8 cellular contexts compared by ENCODE assay signal in the genomic region with DNA sequence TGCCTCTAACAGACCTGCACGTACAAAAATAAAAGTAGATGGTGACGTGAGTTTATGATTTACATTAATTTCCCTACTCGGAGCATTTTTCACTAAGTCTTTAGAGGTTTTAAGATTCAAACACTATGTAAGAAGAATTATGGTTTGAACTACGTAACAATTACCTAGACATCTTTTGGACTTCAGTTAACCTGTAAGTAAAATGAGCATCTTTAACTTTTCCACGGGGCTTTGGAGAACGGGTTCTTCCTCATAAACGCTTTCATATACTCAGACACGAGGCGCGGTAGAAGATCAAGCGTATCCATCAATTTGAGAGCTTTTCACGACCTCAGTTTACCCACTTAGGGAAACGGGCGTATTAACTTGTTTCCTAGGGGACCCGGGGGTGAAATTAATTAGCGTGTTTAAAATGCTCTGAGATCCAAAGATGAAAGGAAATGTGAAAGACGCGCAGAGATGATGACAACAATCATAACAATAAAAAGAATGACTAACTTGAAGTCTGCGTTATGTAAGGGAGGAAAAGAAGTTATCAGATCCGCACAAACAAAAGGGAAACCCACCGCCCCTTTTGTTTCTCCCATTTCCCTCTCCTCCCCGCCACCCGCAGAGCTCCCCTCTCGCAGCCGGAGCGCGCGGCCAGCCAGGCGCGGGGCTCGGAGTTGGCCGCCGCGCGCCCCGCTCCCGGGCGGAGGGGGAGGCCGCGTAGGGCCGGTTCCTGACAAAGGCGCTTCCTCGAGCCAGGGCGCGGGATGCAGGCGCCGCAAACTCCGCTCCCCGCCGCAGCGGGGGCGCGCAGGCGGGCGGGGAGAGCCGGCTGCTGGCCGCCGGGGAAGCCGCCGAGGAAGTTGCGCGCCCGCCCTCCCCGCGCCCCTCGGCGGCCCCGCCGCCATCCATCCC. TPM values are rescaled to one million over a fixed set of nuclear protein-coding genes. Genes with fewer than 3 reads are reported as not detected.
DNase-seq lines count a peak whose midpoint lies in the region; ATAC-seq, FAIRE-seq and TF ChIP-seq lines count a peak whose summit lies in the region.

No MANE protein-coding gene starts in this region.

- H3F3A ChIP-seq in SU-DHL-6 (ENCODE audit: insufficient read depth), result peaks cover 40% of the 10 kb centered on the region

- H2AFZ ChIP-seq in SU-DHL-6 (ENCODE audit: low read depth, low read length, severe bottlenecking) (no peak overlapping the region), keratinocyte (ENCODE audit: control insufficient read depth, low read length) (peak overlapping the region; percentile 8)

- no peaks in the 10 kb centered on the region for H3K9me3 Mint-ChIP-seq in IgD-negative memory B cell

- ATAC-seq in GM21529 (IDR thresholded peaks at IDR 0.05; ENCODE audit: unreplicated experiment) (peak; percentile 19), GM18520 (IDR thresholded peaks at IDR 0.05; ENCODE audit: unreplicated experiment) (no peak)

- TF ChIP-seq CTCF in SU-DHL-6 (IDR thresholded peaks at IDR 0.05; ENCODE audit: insufficient read depth, low read length, poor library complexity, severe bottlenecking) (no peak), cardiac fibroblast (IDR thresholded peaks at IDR 0.05; ENCODE audit: low read depth, low read length) (no peak), keratinocyte (optimal IDR thresholded peaks at IDR 0.05 in 1 of 3, IDR thresholded peaks at IDR 0.05 in 1 of 3, conservative IDR thresholded peaks at IDR 0.05 in 1 of 3; ENCODE audit: extremely low read depth in 1 of 3, insufficient read depth in 2 of 3, low read length in 3 of 3) (no peak)

- H3K4me1 ChIP-seq in keratinocyte (ENCODE audit: control insufficient read depth, extremely low read depth, insufficient read depth, low read length), result peaks cover 14% of the 10 kb centered on the region

- no peaks in the 10 kb centered on the region for H3K27me3 Mint-ChIP-seq in IgD-negative memory B cell

- H3K4me3 Mint-ChIP-seq in IgD-negative memory B cell, result peak overlapping the region; percentile 91 to 99 (median 98)

- peak overlapping the region; percentile 92 for H3K4me2 ChIP-seq in SU-DHL-6 (ENCODE audit: low read depth, low read length, poor library complexity, severe bottlenecking)
- H3K4me2 ChIP-seq in keratinocyte (ENCODE audit: control insufficient read depth, extremely low read depth, insufficient read depth, low read depth, low read length), result peak overlapping the region; percentile 62

- H4K20me1 ChIP-seq in SU-DHL-6 (ENCODE audit: low read depth, low read length) (peaks cover 10% of the 10 kb centered on the region; the same call in 1 of the 2 replicates), keratinocyte (ENCODE audit: control insufficient read depth, extremely low read depth, insufficient read depth, low read length) (no peaks in the 10 kb centered on the region)

- H3K36me3 Mint-ChIP-seq in IgD-negative memory B cell, result peaks cover 1% of the 10 kb centered on the region

- peaks cover 48% of the 10 kb centered on the region for H3K36me3 ChIP-seq in SU-DHL-6 (ENCODE audit: low read length)
- no peaks in the 10 kb centered on the region for H3K36me3 ChIP-seq in keratinocyte (ENCODE audit: control insufficient read depth in 2 of 2, extremely low read depth in 1 of 2, insufficient read depth in 2 of 2, low read length in 2 of 2)

- peaks cover 21 to 35% (median 31%) of the 10 kb centered on the region in 3 donors for H3K4me1 Mint-ChIP-seq in IgD-negative memory B cell

- H3K9me1 ChIP-seq in keratinocyte (ENCODE audit: control insufficient read depth, extremely low read depth, insufficient read depth, low read length), result no peaks in the 10 kb centered on the region

- H3K27ac ChIP-seq in SU-DHL-6 (ENCODE audit: low read depth, low read length) (peak overlapping the region; percentile 94), keratinocyte (ENCODE audit: control insufficient read depth, insufficient read depth, low read length) (peak overlapping the region; percentile 94)

- H3K27me3 ChIP-seq in SU-DHL-6 (ENCODE audit: low read length) (no peaks in the 10 kb centered on the region), keratinocyte (ENCODE audit: control insufficient read depth, extremely low read depth, insufficient read depth, low read length) (no peaks in the 10 kb centered on the region)

- H3K4me3 ChIP-seq in SU-DHL-6 (ENCODE audit: insufficient read depth, low read length, poor library complexity, severe bottlenecking) (peak overlapping the region; percentile 95), cardiac fibroblast (replicated peaks in 1 of 2; ENCODE audit: low read depth in 2 of 2, low read length in 2 of 2) (peak overlapping the region; percentile 65 to 93), keratinocyte (ENCODE audit: control insufficient read depth in 2 of 3, extremely low read depth in 1 of 3, insufficient read depth in 2 of 3, low read depth in 1 of 3, low read length in 3 of 3) (peak overlapping the region; percentile 91 to 97 (median 97))

- H3K9me2 ChIP-seq in SU-DHL-6 (replicated peaks; ENCODE audit: insufficient read depth, low read length), result no peaks in the 10 kb centered on the region

- H3K79me2 ChIP-seq in SU-DHL-6 (ENCODE audit: insufficient read depth, low read length) (peaks cover 90% of the 10 kb centered on the region), keratinocyte (ENCODE audit: control insufficient read depth, insufficient read depth, low read length) (peaks cover 58% of the 10 kb centered on the region)

- DNase-seq in EH (ENCODE audit: low read depth) (peak; percentile 51), cardiac fibroblast (ENCODE audit: low read depth in 2 of 2) (peak; percentile 50 to 59), keratinocyte (ENCODE audit: low read depth, low spot score) (no peak)
- peak; percentile 50 for DNase-seq in stimulated activated CD4-positive, alpha-beta T cell treated with anti-CD3 and anti-CD28 coated beads, Interleukin-15, amount 100 ng/mL, for 24 hours

- no peak for FAIRE-seq in keratinocyte (lab: Jason Lieb, UNC)

- dilution Hi-C loops in keratinocyte (cut with MboI; ENCODE audit: extremely low pct_ligation_motif_present, low sequenced_read_pairs), result no loop called here

- no peaks in the 10 kb centered on the region for H3K9me3 ChIP-seq in SU-DHL-6 (ENCODE audit: insufficient read depth, low read length)
- H3K9me3 ChIP-seq in keratinocyte (ENCODE audit: control insufficient read depth, low read depth, low read length), result no peaks in the 10 kb centered on the region

- H3K27ac Mint-ChIP-seq in IgD-negative memory B cell, result peak overlapping the region; percentile 93 to 97 (median 97)

- peak overlapping the region; percentile 78 for H3K9ac ChIP-seq in SU-DHL-6 (ENCODE audit: low read length)
- peak overlapping the region; percentile 93 for H3K9ac ChIP-seq in keratinocyte (ENCODE audit: control insufficient read depth, extremely low read depth, insufficient read depth, low read length)

RNA-seq across cellular contexts. Expression of gene PELI1, which starts 0.8 kb away (rescaled TPM):
- polyA plus RNA-seq in IgD-negative memory B cell, result 23.9 TPM
- 14.1 to 21.2 TPM (median 17.0 TPM) in 3 replicates for polyA plus RNA-seq in keratinocyte
- polyA plus RNA-seq in keratinocyte (2011; ENCODE audit: low read depth), result 24.6 TPM
- polyA plus RNA-seq in keratinocyte (2011; cell fraction: cytosol; rRNA removed), result 11.1 and 18.0 TPM in 2 replicates
- polyA plus RNA-seq in keratinocyte (2011; cell fraction: nucleus; rRNA removed), result 18.2 and 22.7 TPM in 2 replicates
- 10.1 and 30.1 TPM in 2 replicates for polyA plus RNA-seq in keratinocyte (2012; ENCODE audit: low replicate concordance)
- 3.6 to 21.1 TPM (median 13.4 TPM) in 3 replicates for polyA minus RNA-seq in keratinocyte
- 21.7 TPM for polyA minus RNA-seq in keratinocyte (2011; cell fraction: cytosol; rRNA and poly(A)+ RNA removed)
- 16.0 and 24.6 TPM in 2 replicates for polyA minus RNA-seq in keratinocyte (2011; cell fraction: nucleus; rRNA and poly(A)+ RNA removed)
